ENCODE assay signal across 6 cellular contexts in genomic region chr2:2822143-2822542, GRCh38.
"Had no signal": no experiment of that assay in that cellular context is flagged by ENCODE, and none has a peak within 500 bp of the region (broad histone marks: within the 10 kb centered on the region; RNA-seq: fewer than 3 reads in every experiment).

No MANE protein-coding gene starts in this region.

- H3K27ac ChIP-seq: HL-60, KMS-11 had no signal

- H3K9ac ChIP-seq: KMS-11 had no signal

- DNase-seq: Karpas-422, KBM-7, KG1 had no signal

- H3K4me2 ChIP-seq: KMS-11 had no signal

- FAIRE-seq: HTR-8/SVneo had no signal
